8 cellular contexts compared by ENCODE assay signal in genomic region chr6:150685860-150686259, GRCh38.
DNase-seq lines count a peak whose midpoint lies in the region; ATAC-seq and TF ChIP-seq lines count a peak whose summit lies in the region.

No MANE protein-coding gene starts in this region.

- no peak overlapping the region for H3K4me3 ChIP-seq in fibroblast of villous mesenchyme (ENCODE audit: low read depth, low read length)

- DNase-seq in NCI-H2107 treated with DMSO at 0.1 percent for 48 hours (lab: John Stamatoyannopoulos, UW; ENCODE audit: unreplicated experiment) (peak; percentile 49), NCI-H2107 (lab: John Stamatoyannopoulos, UW) (no peak), LoVo (ENCODE audit: low spot score) (peak; percentile 40), fibroblast of villous mesenchyme (ENCODE audit: low read depth) (no peak), SIG-M5 (lab: John Stamatoyannopoulos, UW) (no peak)
- DNase-seq in activated CD4-positive, alpha-beta T cell treated with anti-CD3 and anti-CD28 coated beads, Interleukin-2, amount 50 U/mL, for 48 hours, result peak; percentile 60 to 69
- peak; percentile 47 for DNase-seq in stimulated activated CD4-positive, alpha-beta T cell treated with anti-CD3 and anti-CD28 coated beads, Interleukin-4, amount 100 ng/mL, for 24 hours

- ATAC-seq in GM21528 (IDR thresholded peaks at IDR 0.05; ENCODE audit: low FRiP score, unreplicated experiment), result peak; percentile 68

- TF ChIP-seq CTCF in fibroblast of villous mesenchyme (IDR thresholded peaks at IDR 0.05; ENCODE audit: insufficient read depth, low read depth, low read length), result peak; percentile 61

Comparison
In these comparisons a context has a peak if more than half of its experiments do, and no peak if none do; other contexts are left out.
1. DNase-seq: peak in NCI-H2107 treated with DMSO at 0.1 percent for 48 hours (single experiment), LoVo (single experiment), activated CD4-positive, alpha-beta T cell treated with anti-CD3 and anti-CD28 coated beads, Interleukin-2, amount 50 U/mL, for 48 hours (2 of 2) and stimulated activated CD4-positive, alpha-beta T cell treated with anti-CD3 and anti-CD28 coated beads, Interleukin-4, amount 100 ng/mL, for 24 hours (single experiment); none in NCI-H2107 (single experiment), fibroblast of villous mesenchyme (single experiment) and SIG-M5 (single experiment).